Comparison of ENCODE assay signal across 20 cellular contexts in the genomic region with DNA sequence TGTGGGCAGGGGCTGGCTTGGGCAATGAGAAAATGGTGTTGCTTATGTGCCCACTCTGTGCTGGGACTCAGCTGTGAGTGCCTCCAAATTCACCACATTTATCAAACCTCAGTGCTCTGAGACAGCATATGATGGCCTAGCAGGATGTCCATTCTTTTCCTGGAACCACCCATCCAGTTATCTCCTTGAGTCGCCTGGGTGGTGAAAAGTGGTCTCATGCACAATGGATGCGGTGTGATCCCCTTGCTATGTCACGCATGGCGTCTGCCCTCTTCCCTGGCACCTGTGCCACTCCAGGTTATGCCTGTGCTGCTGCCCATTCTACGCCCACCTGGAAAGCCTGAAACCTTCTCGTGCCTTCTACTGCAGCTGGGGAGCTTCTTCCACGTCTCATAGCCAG.
DNase-seq lines count a peak whose midpoint lies in the region; ATAC-seq and TF ChIP-seq lines count a peak whose summit lies in the region.
"Had no signal": no experiment of that assay in that cellular context is flagged by ENCODE, and none has a peak within 500 bp of the region (broad histone marks: within the 10 kb centered on the region; RNA-seq: fewer than 3 reads in every experiment).

No MANE protein-coding gene starts in this region.

- no peaks in the 10 kb centered on the region for H3K36me3 ChIP-seq in CD4-positive, alpha-beta memory T cell (ENCODE audit: insufficient read depth, low read length)
- H3K36me3 ChIP-seq: MG63 had no signal

- intact Hi-C loops in CD4-positive, alpha-beta memory T cell (cut with micrococcal nuclease): no loop called here
- intact Hi-C loops in activated B cell treated with CpG ODN at 0.5 μM for 24 hours (cut with micrococcal nuclease): no loop called here

- peaks cover 48% of the 10 kb centered on the region for H3K4me1 Mint-ChIP-seq in T-helper 1 cell treated with Interleukin-12 subunit alpha and Interleukin-12 subunit beta and Interleukin-4 antibody, amounts not matched to agents 30 μg/mL and 1 μg/mL, for 36 hours (ENCODE audit: low read depth)
- H3K4me1 Mint-ChIP-seq in CD4-positive, alpha-beta memory T cell: peaks cover 35 to 51% (median 44%) of the 10 kb centered on the region in 4 donors
- H3K4me1 Mint-ChIP-seq in activated B cell treated with CpG ODN at 0.5 μM for 24 hours (peaks cover 57% of the 10 kb centered on the region), naive B cell (peaks cover 46 to 68% (median 61%) of the 10 kb centered on the region in 3 donors)

- peaks cover 31% of the 10 kb centered on the region for H3K4me1 ChIP-seq in CD4-positive, alpha-beta memory T cell (ENCODE audit: insufficient read depth, low read length)

- H3K4me3 Mint-ChIP-seq in T-helper 1 cell treated with Interleukin-12 subunit alpha and Interleukin-12 subunit beta and Interleukin-4 antibody, amounts not matched to agents 30 μg/mL and 1 μg/mL, for 36 hours: no peak overlapping the region
- no peak overlapping the region for H3K4me3 Mint-ChIP-seq in CD4-positive, alpha-beta memory T cell
- H3K4me3 Mint-ChIP-seq in activated B cell treated with CpG ODN at 0.5 μM for 24 hours (no peak overlapping the region), naive B cell (peak overlapping the region in 6 of 8 donors; percentile 10 to 86 (median 56))
- H3K4me3 Mint-ChIP-seq: GM23338 had no signal

- ATAC-seq in activated B cell treated with CpG ODN at 0.5 μM for 24 hours (ENCODE audit: low read depth) (no peak), naive B cell (ENCODE audit: low read depth in 2 of 2) (no peak), GM18909 (IDR thresholded peaks at IDR 0.05; ENCODE audit: poor library complexity, unreplicated experiment) (no peak)
- ATAC-seq: GM23338 had no signal

- no peak overlapping the region for H3K27ac ChIP-seq in CD4-positive, alpha-beta memory T cell (ENCODE audit: low read depth, low read length)
- H3K27ac ChIP-seq: 22Rv1 had no signal

- H3K9me3 Mint-ChIP-seq in T-helper 1 cell treated with Interleukin-12 subunit alpha and Interleukin-12 subunit beta and Interleukin-4 antibody, amounts not matched to agents 30 μg/mL and 1 μg/mL, for 36 hours: peaks cover 8% of the 10 kb centered on the region
- peaks cover 0 to 4% (median 0%) of the 10 kb centered on the region in 8 donors for H3K9me3 Mint-ChIP-seq in CD4-positive, alpha-beta memory T cell
- H3K9me3 Mint-ChIP-seq in activated B cell treated with CpG ODN at 0.5 μM for 24 hours: no peaks in the 10 kb centered on the region
- H3K9me3 Mint-ChIP-seq in naive B cell: peaks cover under 1 to 8% (median 4%) of the 10 kb centered on the region in 7 donors
- H3K9me3 Mint-ChIP-seq: GM23338 had no signal

- peaks cover 15% of the 10 kb centered on the region for H3K36me3 Mint-ChIP-seq in T-helper 1 cell treated with Interleukin-12 subunit alpha and Interleukin-12 subunit beta and Interleukin-4 antibody, amounts not matched to agents 30 μg/mL and 1 μg/mL, for 36 hours (ENCODE audit: low read depth)
- H3K36me3 Mint-ChIP-seq in CD4-positive, alpha-beta memory T cell: peaks cover 0 to 2% of the 10 kb centered on the region in 2 donors
- no peaks in the 10 kb centered on the region for H3K36me3 Mint-ChIP-seq in activated B cell treated with CpG ODN at 0.5 μM for 24 hours (ENCODE audit: low read depth)
- peaks cover 5 to 9% of the 10 kb centered on the region in 2 donors for H3K36me3 Mint-ChIP-seq in naive B cell

- POLR2A ChIA-PET in CD4-positive, alpha-beta memory T cell (lab: Charles Lee; ENCODE audit: partially characterized antibody): interaction anchor here (2.4 to 4.5 kb wide), 5 partner anchors 10 to 80 kb away, joined by 5 to 30 read pairs (median 21); no protein-coding TSS in a partner anchor
- POLR2A ChIA-PET in activated B cell treated with CpG ODN at 0.5 μM for 24 hours (lab: Charles Lee): interaction anchor here (0.9 to 6.3 kb wide), 7 partner anchors 32 to 299 kb away, joined by 4 to 129 read pairs (median 39); a partner anchor contains a TSS

- no peak overlapping the region for H3K4me3 ChIP-seq in CD4-positive, alpha-beta memory T cell (ENCODE audit: low read length in 2 of 2)
- H3K4me3 ChIP-seq: GM23338, MG63, smooth muscle cell had no signal

- no peak for TF ChIP-seq CTCF in activated B cell treated with CpG ODN at 0.5 μM for 24 hours (IDR thresholded peaks at IDR 0.05)

- no peaks in the 10 kb centered on the region for H3K27me3 ChIP-seq in CD4-positive, alpha-beta memory T cell (ENCODE audit: insufficient read depth, low read length)
- H3K27me3 ChIP-seq: MG63 had no signal

- DNase-seq in T-helper 1 cell (no peak), activated B cell treated with CpG ODN at 0.5 μM for 24 hours (peak; percentile 19), naive B cell (no peak), SK-N-DZ (ENCODE audit: low spot score) (no peak), erythroblast (lab: John Stamatoyannopoulos, UW) (no peak)
- no peak for DNase-seq in CD4-positive, alpha-beta memory T cell
- DNase-seq: anterior cingulate cortex; foreskin fibroblast; GDM1; hippocampal formation; IMR-90; MG63; NCI-H1436 treated with DMSO at 0.1 percent for 48 hours; stimulated activated CD4-positive, alpha-beta T cell treated with anti-CD3 and anti-CD28 coated beads, Interleukin-4, amount 100 ng/mL, for 4 hours; substantia nigra had no signal

- peak overlapping the region; percentile 26 for H3K27ac Mint-ChIP-seq in T-helper 1 cell treated with Interleukin-12 subunit alpha and Interleukin-12 subunit beta and Interleukin-4 antibody, amounts not matched to agents 30 μg/mL and 1 μg/mL, for 36 hours
- H3K27ac Mint-ChIP-seq in CD4-positive, alpha-beta memory T cell: peak overlapping the region; percentile 35 to 94 (median 81)
- H3K27ac Mint-ChIP-seq in activated B cell treated with CpG ODN at 0.5 μM for 24 hours: peak overlapping the region; percentile 79
- peak overlapping the region in 4 of 6 donors; percentile 57 to 94 (median 76) for H3K27ac Mint-ChIP-seq in naive B cell
- H3K27ac Mint-ChIP-seq: GM23338 had no signal

- no peaks in the 10 kb centered on the region for H3K27me3 Mint-ChIP-seq in T-helper 1 cell treated with Interleukin-12 subunit alpha and Interleukin-12 subunit beta and Interleukin-4 antibody, amounts not matched to agents 30 μg/mL and 1 μg/mL, for 36 hours (ENCODE audit: low read depth)
- no peaks in the 10 kb centered on the region for H3K27me3 Mint-ChIP-seq in CD4-positive, alpha-beta memory T cell
- H3K27me3 Mint-ChIP-seq in activated B cell treated with CpG ODN at 0.5 μM for 24 hours (no peaks in the 10 kb centered on the region), naive B cell (peaks cover 0 to 23% (median 8%) of the 10 kb centered on the region in 3 donors)

- CTCF ChIA-PET in CD4-positive, alpha-beta memory T cell (lab: Charles Lee; ENCODE audit: partially characterized antibody): interaction anchor here (1.0 to 6.0 kb wide), 7 partner anchors 11 to 177 kb away, joined by 3 to 49 read pairs (median 9); a partner anchor contains a TSS
- CTCF ChIA-PET in activated B cell treated with CpG ODN at 0.5 μM for 24 hours (lab: Charles Lee): interaction anchor here (3.7 to 6.6 kb wide), 2 partner anchors 52 to 148 kb away, joined by 41 to 90 read pairs; a partner anchor contains a TSS

- no peak for TF ChIP-seq POLR2A in erythroblast (IDR thresholded peaks at IDR 0.05; ENCODE audit: low read length)

- no peaks in the 10 kb centered on the region for H3K9me3 ChIP-seq in CD4-positive, alpha-beta memory T cell (ENCODE audit: control insufficient read depth in 1 of 2, low read length in 2 of 2)
- H3K9me3 ChIP-seq: MG63 had no signal

Comparison
In these comparisons a context has a peak if more than half of its experiments do, and no peak if none do; other contexts are left out.
1. H3K27ac Mint-ChIP-seq: peak in every context shown above with its lines; median percentile 81 in CD4-positive, alpha-beta memory T cell; 79 in activated B cell treated with CpG ODN at 0.5 μM for 24 hours; 76 in naive B cell; 26 in T-helper 1 cell treated with Interleukin-12 subunit alpha and Interleukin-12 subunit beta and Interleukin-4 antibody, amounts not matched to agents 30 μg/mL and 1 μg/mL, for 36 hours.
2. H3K4me3 Mint-ChIP-seq: peak in naive B cell (6 of 8); none in T-helper 1 cell treated with Interleukin-12 subunit alpha and Interleukin-12 subunit beta and Interleukin-4 antibody, amounts not matched to agents 30 μg/mL and 1 μg/mL, for 36 hours (single experiment), CD4-positive, alpha-beta memory T cell (0 of 8) and activated B cell treated with CpG ODN at 0.5 μM for 24 hours (single experiment).